17 cellular contexts compared by ENCODE assay signal in the genomic region with DNA sequence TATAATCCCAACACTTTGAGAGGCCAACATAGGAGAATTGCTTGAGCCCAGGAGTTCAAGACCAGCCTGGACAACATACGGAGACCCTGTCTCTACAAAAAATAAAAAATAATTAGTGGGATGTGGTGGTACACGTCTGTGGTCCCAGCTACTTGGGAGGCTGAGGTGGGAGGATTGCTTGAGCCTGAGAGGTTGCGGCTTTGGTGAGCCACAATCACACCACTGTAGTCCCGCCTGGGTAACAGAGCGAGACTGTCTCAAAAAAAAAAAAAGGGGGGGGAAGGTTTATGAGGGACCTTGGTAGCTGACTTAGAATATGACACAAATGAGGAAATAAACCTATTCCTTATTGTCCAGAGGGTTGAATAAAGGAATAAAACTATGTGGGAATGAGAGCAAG. TPM values are rescaled to one million over a fixed set of nuclear protein-coding genes. Genes with fewer than 3 reads are reported as not detected.
A peak's percentile ranks its signal among the peaks of the same experiment; 100 is the strongest.
DNase-seq lines count a peak whose midpoint lies in the region; ATAC-seq and TF ChIP-seq lines count a peak whose summit lies in the region.
"Had no signal": no experiment of that assay in that cellular context is flagged by ENCODE, and none has a peak within 500 bp of the region (broad histone marks: within the 10 kb centered on the region; RNA-seq: fewer than 3 reads in every experiment).

No MANE protein-coding gene starts in this region.

- H3K9me3 ChIP-seq in right atrium auricular region, result no peaks in the 10 kb centered on the region
- H3K9me3 ChIP-seq in naive thymus-derived CD4-positive, alpha-beta T cell (ENCODE audit: control insufficient read depth in 2 of 3, low read length in 3 of 3), result no peaks in the 10 kb centered on the region
- H3K9me3 ChIP-seq: heart right ventricle had no signal

- H3K36me3 ChIP-seq in right atrium auricular region, result no peaks in the 10 kb centered on the region
- H3K36me3 ChIP-seq in naive thymus-derived CD4-positive, alpha-beta T cell (ENCODE audit: control insufficient read depth in 2 of 3, insufficient read depth in 3 of 3, low read length in 3 of 3), result peaks cover 0 to 3% (median 0%) of the 10 kb centered on the region in 3 experiments

- H3K4me1 ChIP-seq in right atrium auricular region, result peaks cover 0 to 13% of the 10 kb centered on the region in 2 donors
- peaks cover 8 to 10% of the 10 kb centered on the region in 2 donors for H3K4me1 ChIP-seq in naive thymus-derived CD4-positive, alpha-beta T cell (ENCODE audit: control insufficient read depth in 2 of 2, insufficient read depth in 2 of 2, low read length in 2 of 2)

- H3K27ac ChIP-seq in right atrium auricular region, result no peak overlapping the region
- H3K27ac ChIP-seq in naive thymus-derived CD4-positive, alpha-beta T cell (ENCODE audit: low read depth, low read length), result no peak overlapping the region
- H3K27ac ChIP-seq: heart right ventricle had no signal

- no peak for TF ChIP-seq CTCF in right atrium auricular region (IDR thresholded peaks at IDR 0.05)

- CTCF ChIA-PET in naive thymus-derived CD4-positive, alpha-beta T cell (lab: Charles Lee), result interaction anchor here (0.6 to 1.2 kb wide), 2 partner anchors 12 to 27 kb away, joined by 3 to 4 read pairs; no protein-coding TSS in a partner anchor

- H3K4me3 Mint-ChIP-seq in activated naive CD8-positive, alpha-beta T cell treated with anti-CD3 and anti-CD28 coated beads for 36 hours, result no peak overlapping the region
- no peak overlapping the region for H3K4me3 Mint-ChIP-seq in activated naive CD8-positive, alpha-beta T cell treated with anti-CD3 and anti-CD28 coated beads, Interleukin-2, amount 50 U/mL, for 24 hours
- H3K4me3 Mint-ChIP-seq in effector memory CD8-positive, alpha-beta T cell, result no peak overlapping the region
- no peak overlapping the region for H3K4me3 Mint-ChIP-seq in naive thymus-derived CD4-positive, alpha-beta T cell
- H3K4me3 Mint-ChIP-seq: CD4-positive, CD25-positive, alpha-beta regulatory T cell had no signal

- DNase-seq in activated naive CD8-positive, alpha-beta T cell treated with anti-CD3 and anti-CD28 coated beads for 36 hours, result no peak
- no peak for DNase-seq in activated naive CD8-positive, alpha-beta T cell treated with anti-CD3 and anti-CD28 coated beads, Interleukin-2, amount 50 U/mL, for 24 hours
- DNase-seq in effector memory CD8-positive, alpha-beta T cell, result peak in 2 of 3 experiments; percentile 5
- DNase-seq in DMS 273 treated with DMSO at 0.1 percent for 48 hours (lab: John Stamatoyannopoulos, UW) (no peak), right atrium auricular region (ENCODE audit: low spot score) (no peak)
- no peak for DNase-seq in NK-92 treated with Interleukin-12 subunit alpha and Interleukin-12 subunit beta, amount 100 ng/mL, for 24 hours (lab: John Stamatoyannopoulos, UW)
- no peak for DNase-seq in naive thymus-derived CD4-positive, alpha-beta T cell
- DNase-seq: activated CD4-positive, CD25-positive, alpha-beta regulatory T cell treated with anti-CD3 and anti-CD28 coated beads, Interleukin-2, amount 50 U/mL, for 72 hours; CD4-positive, CD25-positive, alpha-beta regulatory T cell; heart right ventricle; NCI-H1694 had no signal

- H3K36me3 Mint-ChIP-seq in activated naive CD8-positive, alpha-beta T cell treated with anti-CD3 and anti-CD28 coated beads for 36 hours, result peaks cover 17% of the 10 kb centered on the region
- H3K36me3 Mint-ChIP-seq in activated naive CD8-positive, alpha-beta T cell treated with anti-CD3 and anti-CD28 coated beads, Interleukin-2, amount 50 U/mL, for 24 hours (ENCODE audit: low read depth), result peaks cover 13% of the 10 kb centered on the region
- H3K36me3 Mint-ChIP-seq in effector memory CD8-positive, alpha-beta T cell (ENCODE audit: insufficient read depth), result no peaks in the 10 kb centered on the region
- peaks cover 9 to 18% (median 12%) of the 10 kb centered on the region in 5 donors for H3K36me3 Mint-ChIP-seq in naive thymus-derived CD4-positive, alpha-beta T cell

- no peak for ATAC-seq in activated naive CD8-positive, alpha-beta T cell treated with anti-CD3 and anti-CD28 coated beads, Interleukin-2, amount 50 U/mL, for 24 hours
- ATAC-seq in HG03460 (IDR thresholded peaks at IDR 0.05; ENCODE audit: unreplicated experiment), result peak; percentile 36
- no peak for ATAC-seq in effector memory CD8-positive, alpha-beta T cell (replicated peaks)
- no peak for ATAC-seq in naive thymus-derived CD4-positive, alpha-beta T cell
- ATAC-seq: heart right ventricle had no signal

- peak overlapping the region; percentile 59 for H3K27ac Mint-ChIP-seq in activated naive CD8-positive, alpha-beta T cell treated with anti-CD3 and anti-CD28 coated beads for 36 hours
- H3K27ac Mint-ChIP-seq in activated naive CD8-positive, alpha-beta T cell treated with anti-CD3 and anti-CD28 coated beads, Interleukin-2, amount 50 U/mL, for 24 hours, result no peak overlapping the region
- H3K27ac Mint-ChIP-seq in effector memory CD8-positive, alpha-beta T cell, result peak overlapping the region in 1 of 2 donors; percentile 69
- H3K27ac Mint-ChIP-seq in naive thymus-derived CD4-positive, alpha-beta T cell, result peak overlapping the region in 3 of 9 donors; percentile 14 to 45 (median 23)
- H3K27ac Mint-ChIP-seq: CD4-positive, CD25-positive, alpha-beta regulatory T cell had no signal

- no peaks in the 10 kb centered on the region for H3K27me3 ChIP-seq in right atrium auricular region
- H3K27me3 ChIP-seq in naive thymus-derived CD4-positive, alpha-beta T cell (ENCODE audit: control insufficient read depth in 2 of 2, insufficient read depth in 2 of 2, low read length in 2 of 2), result no peaks in the 10 kb centered on the region
- H3K27me3 ChIP-seq: heart right ventricle had no signal

- POLR2A ChIA-PET in naive thymus-derived CD4-positive, alpha-beta T cell (lab: Charles Lee), result no interaction called here

- no peaks in the 10 kb centered on the region for H3K9me3 Mint-ChIP-seq in activated naive CD8-positive, alpha-beta T cell treated with anti-CD3 and anti-CD28 coated beads for 36 hours
- no peaks in the 10 kb centered on the region for H3K9me3 Mint-ChIP-seq in activated naive CD8-positive, alpha-beta T cell treated with anti-CD3 and anti-CD28 coated beads, Interleukin-2, amount 50 U/mL, for 24 hours
- no peaks in the 10 kb centered on the region for H3K9me3 Mint-ChIP-seq in effector memory CD8-positive, alpha-beta T cell
- H3K9me3 Mint-ChIP-seq in naive thymus-derived CD4-positive, alpha-beta T cell, result no peaks in the 10 kb centered on the region
- H3K9me3 Mint-ChIP-seq: CD4-positive, CD25-positive, alpha-beta regulatory T cell had no signal

- peaks cover 18% of the 10 kb centered on the region for H3K4me1 Mint-ChIP-seq in activated naive CD8-positive, alpha-beta T cell treated with anti-CD3 and anti-CD28 coated beads for 36 hours
- H3K4me1 Mint-ChIP-seq in activated naive CD8-positive, alpha-beta T cell treated with anti-CD3 and anti-CD28 coated beads, Interleukin-2, amount 50 U/mL, for 24 hours, result peaks cover 14% of the 10 kb centered on the region
- peaks cover 5 to 9% of the 10 kb centered on the region in 2 donors for H3K4me1 Mint-ChIP-seq in effector memory CD8-positive, alpha-beta T cell (ENCODE audit: low read depth in 2 of 2)
- peaks cover 0 to 16% (median 4%) of the 10 kb centered on the region in 7 donors for H3K4me1 Mint-ChIP-seq in naive thymus-derived CD4-positive, alpha-beta T cell
- H3K4me1 Mint-ChIP-seq: CD4-positive, CD25-positive, alpha-beta regulatory T cell had no signal

- H3K27me3 Mint-ChIP-seq in activated naive CD8-positive, alpha-beta T cell treated with anti-CD3 and anti-CD28 coated beads for 36 hours, result no peaks in the 10 kb centered on the region
- H3K27me3 Mint-ChIP-seq in activated naive CD8-positive, alpha-beta T cell treated with anti-CD3 and anti-CD28 coated beads, Interleukin-2, amount 50 U/mL, for 24 hours, result no peaks in the 10 kb centered on the region
- H3K27me3 Mint-ChIP-seq in effector memory CD8-positive, alpha-beta T cell, result no peaks in the 10 kb centered on the region
- no peaks in the 10 kb centered on the region for H3K27me3 Mint-ChIP-seq in naive thymus-derived CD4-positive, alpha-beta T cell
- H3K27me3 Mint-ChIP-seq: CD4-positive, CD25-positive, alpha-beta regulatory T cell had no signal

- intact Hi-C loops in naive thymus-derived CD4-positive, alpha-beta T cell (cut with micrococcal nuclease), result no loop called here

- H3K4me3 ChIP-seq in right atrium auricular region, result no peak overlapping the region
- no peak overlapping the region for H3K4me3 ChIP-seq in naive thymus-derived CD4-positive, alpha-beta T cell (ENCODE audit: low read length)
- H3K4me3 ChIP-seq: heart right ventricle had no signal

RNA-seq across cellular contexts. Expression of gene SCD, which starts 30.8 kb away (rescaled TPM):
- total RNA-seq in activated naive CD8-positive, alpha-beta T cell treated with anti-CD3 and anti-CD28 coated beads for 36 hours, result 100 to 1,000 TPM; 231 to 232 TPM
- total RNA-seq in right atrium auricular region, result 10 to 100 TPM in 1 of 2 donors, 1 to 10 TPM in 1; 7.9 to 25.4 TPM
- 100 to 1,000 TPM in 1 of 5 experiments, 1 to 10 TPM in 4; 1.1 to 121 (median 2.3) TPM for total RNA-seq in naive thymus-derived CD4-positive, alpha-beta T cell
- 1 to 10 TPM; 1.0 to 2.7 TPM for polyA plus RNA-seq in naive thymus-derived CD4-positive, alpha-beta T cell

RNA-seq across cellular contexts. Expression of gene PKD2L1, which starts 47.8 kb away (rescaled TPM):
- total RNA-seq in activated naive CD8-positive, alpha-beta T cell treated with anti-CD3 and anti-CD28 coated beads for 36 hours, result not detected
- total RNA-seq in right atrium auricular region, result not detected
- total RNA-seq in naive thymus-derived CD4-positive, alpha-beta T cell, result under 1 TPM in 1 of 5 experiments, not detected in 4; 0.46 TPM
- under 1 TPM in 1 of 2 donors, not detected in 1; 0.10 TPM for polyA plus RNA-seq in naive thymus-derived CD4-positive, alpha-beta T cell
- total RNA-seq: CD4-positive, CD25-positive, alpha-beta regulatory T cell; heart right ventricle; HT1080; lower leg skin; posterior vena cava; RPMI7951; skeletal muscle tissue had no signal
- polyA plus RNA-seq: CD4-positive, CD25-positive, alpha-beta regulatory T cell; heart right ventricle had no signal

Comparison
In these comparisons a context has a peak if more than half of its experiments do, and no peak if none do; other contexts are left out.
1. DNase-seq: peak in effector memory CD8-positive, alpha-beta T cell (2 of 3); none in activated naive CD8-positive, alpha-beta T cell treated with anti-CD3 and anti-CD28 coated beads for 36 hours (single experiment), activated naive CD8-positive, alpha-beta T cell treated with anti-CD3 and anti-CD28 coated beads, Interleukin-2, amount 50 U/mL, for 24 hours (single experiment), DMS 273 treated with DMSO at 0.1 percent for 48 hours (single experiment), NK-92 treated with Interleukin-12 subunit alpha and Interleukin-12 subunit beta, amount 100 ng/mL, for 24 hours (single experiment), right atrium auricular region (single experiment) and naive thymus-derived CD4-positive, alpha-beta T cell (0 of 9).